In the genomic region with DNA sequence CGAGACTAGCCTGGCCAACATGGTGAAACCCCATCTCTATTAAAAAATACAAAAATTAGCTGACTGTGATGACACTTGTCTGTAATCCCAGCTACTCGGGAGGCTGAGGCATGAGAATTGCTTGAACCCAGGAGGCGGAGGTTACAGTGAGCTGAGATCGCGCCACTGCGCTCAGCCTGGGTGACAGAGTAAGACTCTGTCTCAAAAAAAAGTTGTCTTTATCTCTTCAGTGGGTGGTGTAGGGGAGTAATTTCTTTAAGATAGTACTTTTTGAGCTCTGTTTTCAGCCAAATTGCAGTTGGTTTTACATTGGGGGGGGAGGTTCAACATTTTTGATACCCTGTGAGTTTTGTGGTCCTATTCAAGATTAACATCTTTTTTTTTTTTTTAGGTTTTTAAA, we compare ENCODE assay signal across 7 cellular contexts. TPM values are rescaled to one million over a fixed set of nuclear protein-coding genes. Genes with fewer than 3 reads are reported as not detected.
DNase-seq lines count a peak whose midpoint lies in the region; ATAC-seq, FAIRE-seq and TF ChIP-seq lines count a peak whose summit lies in the region.
"Not testable (repeated sequence)": the region's sequence is repeated elsewhere in the genome, so short reads cannot be mapped to it uniquely, and the experiment has no call there.

No MANE protein-coding gene starts in this region.

- not testable (repeated sequence) for H3K36me3 ChIP-seq in CD8-positive, alpha-beta T cell (ENCODE audit: insufficient read depth, low read length); parathyroid adenoma (ENCODE audit: control insufficient read depth, insufficient read depth, low read length)
- H3K36me3 ChIP-seq in Karpas-422 (ENCODE audit: insufficient read depth, low read length): peaks cover 32% of the 10 kb centered on the region; the same call in 1 of the 2 replicates
- H3K36me3 ChIP-seq in K562 (ENCODE audit: control insufficient read depth, insufficient read depth, low read length): peaks cover 73% of the 10 kb centered on the region

- TF ChIP-seq EP300 in K562 (IDR thresholded peaks at IDR 0.05; ENCODE audit: low read length): not testable (repeated sequence)

- H3K27ac Mint-ChIP-seq in CD8-positive, alpha-beta T cell: peak overlapping the region; percentile 52
- H3K27ac Mint-ChIP-seq in T-helper 17 cell: peak overlapping the region; percentile 72
- peak overlapping the region; percentile 8 to 47 for H3K27ac Mint-ChIP-seq in effector memory CD8-positive, alpha-beta T cell
- peak overlapping the region in 5 of 6 donors; percentile 15 to 92 (median 26) for H3K27ac Mint-ChIP-seq in naive B cell

- in situ Hi-C loops in K562 (cut with MboI): not testable (repeated sequence)

- not testable (repeated sequence) for ATAC-seq in CD8-positive, alpha-beta T cell; T-helper 17 cell; effector memory CD8-positive, alpha-beta T cell (replicated peaks); naive B cell (ENCODE audit: low read depth in 2 of 2)
- ATAC-seq in K562: peak; percentile 67

- not testable (repeated sequence) for H3K9me1 ChIP-seq in K562 (ENCODE audit: control insufficient read depth, insufficient read depth, low read length)

- not testable (repeated sequence) for H3K4me3 ChIP-seq in CD8-positive, alpha-beta T cell (ENCODE audit: low read depth, low read length); Karpas-422 (ENCODE audit: low read length); K562; parathyroid adenoma (ENCODE audit: low read depth, low read length)

- H3K9me2 ChIP-seq in Karpas-422 (replicated peaks; ENCODE audit: insufficient read depth, low read length): not testable (repeated sequence)

- H3K4me1 ChIP-seq in CD8-positive, alpha-beta T cell (ENCODE audit: insufficient read depth, low read length): peaks cover 13% of the 10 kb centered on the region
- H3K4me1 ChIP-seq in Karpas-422 (ENCODE audit: low read length) (peaks cover 58% of the 10 kb centered on the region), K562 (replicated peaks in 1 of 2; ENCODE audit: control insufficient read depth in 2 of 2, insufficient read depth in 2 of 2, low read length in 2 of 2) (peaks cover 8 to 45% of the 10 kb centered on the region in 2 experiments; a peak in 4 of 5 replicates), parathyroid adenoma (peaks cover 17% of the 10 kb centered on the region)

- not testable (repeated sequence) for H3K9ac ChIP-seq in Karpas-422 (ENCODE audit: low read length); K562 (ENCODE audit: insufficient read depth in 1 of 2, low read depth in 2 of 2, low read length in 2 of 2); parathyroid adenoma

- not testable (repeated sequence) for H3K4me2 ChIP-seq in Karpas-422 (ENCODE audit: low read depth, low read length, poor library complexity, severe bottlenecking); K562 (ENCODE audit: insufficient read depth, low read length); parathyroid adenoma (ENCODE audit: low read length)

- peaks cover 100% of the 10 kb centered on the region for H3K79me2 ChIP-seq in Karpas-422 (ENCODE audit: low read length)
- peaks cover 99% of the 10 kb centered on the region for H3K79me2 ChIP-seq in K562 (ENCODE audit: control insufficient read depth, insufficient read depth, low read length)
- H3K79me2 ChIP-seq in parathyroid adenoma: peaks cover 19% of the 10 kb centered on the region

- TF ChIP-seq RAD21 in K562 (CRISPR knock-in tag; conservative IDR thresholded peaks at IDR 0.05 in 1 of 2, IDR thresholded peaks at IDR 0.05 in 1 of 2): not testable (repeated sequence)

- H3K27me3 Mint-ChIP-seq in CD8-positive, alpha-beta T cell (ENCODE audit: low read depth); T-helper 17 cell; effector memory CD8-positive, alpha-beta T cell; naive B cell: not testable (repeated sequence)

- not testable (repeated sequence) for FAIRE-seq in K562 (lab: Jason Lieb, UNC)

- H3K27me3 ChIP-seq in CD8-positive, alpha-beta T cell (ENCODE audit: insufficient read depth, low read length); Karpas-422 (ENCODE audit: low read length); K562 (ENCODE audit: control insufficient read depth in 2 of 2, insufficient read depth in 2 of 2, low read length in 2 of 2); parathyroid adenoma (ENCODE audit: control insufficient read depth, insufficient read depth, low read length): not testable (repeated sequence)

- not testable (repeated sequence) for H2AFZ ChIP-seq in Karpas-422 (ENCODE audit: low read length); K562 (ENCODE audit: low read depth, low read length); parathyroid adenoma

- TF ChIP-seq POLR2A in K562 (conservative IDR thresholded peaks at IDR 0.05): not testable (repeated sequence)

- not testable (repeated sequence) for H3K9me3 Mint-ChIP-seq in CD8-positive, alpha-beta T cell; effector memory CD8-positive, alpha-beta T cell; naive B cell

- not testable (repeated sequence) for BruUV-seq in K562 (replicated peaks; lab: Mats Ljungman, UMichigan)

- 35% methylated on average over 6 of the region's 6 CpGs for WGBS in K562 (ENCODE audit: insufficient coverage, low coverage, missing lambda C conversion rate)

- not testable (repeated sequence) for H3K27ac ChIP-seq in CD8-positive, alpha-beta T cell (ENCODE audit: low read depth, low read length); K562 (ENCODE audit: extremely low read depth, low read depth, low read length)
- H3K27ac ChIP-seq in Karpas-422 (ENCODE audit: low read length): peak overlapping the region; percentile 19; the same call in 1 of the 2 replicates
- H3K27ac ChIP-seq in parathyroid adenoma: peak overlapping the region; percentile 86

- DNase-seq in CD8-positive, alpha-beta T cell; Karpas-422; T-helper 17 cell; K562 (ENCODE audit: extremely low read depth in 1 of 4, low spot score in 3 of 4); effector memory CD8-positive, alpha-beta T cell; naive B cell: not testable (repeated sequence)

- peaks cover 66% of the 10 kb centered on the region for H3K36me3 Mint-ChIP-seq in CD8-positive, alpha-beta T cell
- not testable (repeated sequence) for H3K36me3 Mint-ChIP-seq in T-helper 17 cell (ENCODE audit: low read depth)
- peaks cover 23% of the 10 kb centered on the region for H3K36me3 Mint-ChIP-seq in effector memory CD8-positive, alpha-beta T cell (ENCODE audit: insufficient read depth)
- H3K36me3 Mint-ChIP-seq in naive B cell: peaks cover 10 to 17% of the 10 kb centered on the region in 2 donors

- intact Hi-C loops in CD8-positive, alpha-beta T cell (cut with DNase I, micrococcal nuclease); K562 (cut with micrococcal nuclease): not testable (repeated sequence)

- CTCF ChIA-PET in CD8-positive, alpha-beta T cell (lab: Charles Lee): interaction anchor here (0.5 to 1.4 kb wide), 3 partner anchors 62 to 262 kb away, joined by 3 to 5 read pairs (median 3); no protein-coding TSS in a partner anchor
- CTCF ChIA-PET in K562 (lab: Yijun Ruan, JAX; ENCODE audit: low intra/inter-chr PET ratio): not testable (repeated sequence)

- POLR2A ChIA-PET in CD8-positive, alpha-beta T cell (lab: Charles Lee): interaction anchor here (0.5 to 1.3 kb wide), 2 partner anchors 16 to 1457 kb away, joined by 3 read pairs; no protein-coding TSS in a partner anchor
- POLR2A ChIA-PET in K562 (lab: Yijun Ruan, JAX): interaction anchor here (0.6 to 2.8 kb wide), 7 partner anchors 10 to 698 kb away, joined by 3 to 11 read pairs (median 3); a partner anchor contains a TSS

- not testable (repeated sequence) for H3K4me3 Mint-ChIP-seq in CD8-positive, alpha-beta T cell; T-helper 17 cell
- peak overlapping the region in 1 of 2 donors; percentile 33 for H3K4me3 Mint-ChIP-seq in effector memory CD8-positive, alpha-beta T cell
- peak overlapping the region in 1 of 8 donors; percentile 76 for H3K4me3 Mint-ChIP-seq in naive B cell

- H3K9me3 ChIP-seq in CD8-positive, alpha-beta T cell (ENCODE audit: low read length); Karpas-422 (ENCODE audit: low read length); T-helper 17 cell (ENCODE audit: control insufficient read depth, low read length, poor library complexity, severe bottlenecking); K562 (replicated peaks; ENCODE audit: control insufficient read depth, insufficient read depth, low read depth, low read length); parathyroid adenoma (ENCODE audit: control insufficient read depth, low read length): not testable (repeated sequence)

- peaks cover 75% of the 10 kb centered on the region for H3K4me1 Mint-ChIP-seq in CD8-positive, alpha-beta T cell (ENCODE audit: low read depth)
- H3K4me1 Mint-ChIP-seq in T-helper 17 cell (peaks cover 68% of the 10 kb centered on the region), naive B cell (peaks cover 56 to 85% (median 81%) of the 10 kb centered on the region in 3 donors)
- peaks cover 50 to 80% of the 10 kb centered on the region in 2 donors for H3K4me1 Mint-ChIP-seq in effector memory CD8-positive, alpha-beta T cell (ENCODE audit: low read depth in 2 of 2)

- not testable (repeated sequence) for H4K20me1 ChIP-seq in Karpas-422 (ENCODE audit: insufficient read depth, low read depth, low read length)
- peaks cover 37% of the 10 kb centered on the region for H4K20me1 ChIP-seq in K562 (replicated peaks; ENCODE audit: control insufficient read depth, insufficient read depth, low read length)

- not testable (repeated sequence) for TF ChIP-seq CTCF in CD8-positive, alpha-beta T cell (IDR thresholded peaks at IDR 0.05); K562 (IDR thresholded peaks at IDR 0.05 in 2 of 3, conservative IDR thresholded peaks at IDR 0.05 in 1 of 3; ENCODE audit: insufficient read depth in 2 of 3, low read depth in 1 of 3, low read length in 3 of 3); parathyroid adenoma (IDR thresholded peaks at IDR 0.05)

RNA-seq across cellular contexts. Expression of a gene that starts 11.1 kb away (rescaled TPM):
- 10 to 100 TPM; 38.1 to 42.3 TPM for total RNA-seq in CD8-positive, alpha-beta T cell
- 33.2 and 91.5 TPM in 2 replicates for total RNA-seq in Karpas-422 (2014; rRNA removed; shearing (Covaris generic); ENCODE audit: low replicate concordance)
- total RNA-seq in T-helper 17 cell (10 to 100 TPM; 63.7 to 87.0 TPM), K562 (2014; rRNA removed) (38.2 and 136 TPM in 2 replicates), K562 (2014; rRNA removed; fragmentation: Illumina TruSeq; extraction: Trizol) (55.0 and 65.9 TPM in 2 replicates), K562 (2015; rRNA removed; fragmentation: Illumina TruSeq; extraction: Trizol) (63.2 and 75.5 TPM in 2 replicates), K562 (2021) (150 and 172 TPM in 2 replicates)
- total RNA-seq in K562 (2011; cell fraction: chromatin; rRNA removed; ENCODE audit: low replicate concordance): 48.6 and 86.8 TPM in 2 replicates
- 24.1 and 36.7 TPM in 2 replicates for total RNA-seq in K562 (2011; cell fraction: nucleolus; rRNA removed)
- total RNA-seq in K562 (2011; cell fraction: nucleoplasm; rRNA removed): 85.9 and 113 TPM in 2 replicates
- polyA plus RNA-seq in K562 (2011; rRNA removed) (148 and 250 TPM in 2 replicates), K562 (2014; fragmentation: Illumina TruSeq; extraction: Trizol) (126 and 193 TPM in 2 replicates), K562 (2014; fragmentation: Nextera tagmentation; extraction: Ambion mirVana) (100 to 1,000 TPM; 372 to 458 TPM), K562 (2014; rRNA removed) (208 and 334 TPM in 2 replicates), naive B cell (ENCODE audit: low read depth in 6 of 6) (100 to 1,000 TPM; 198 to 302 (median 265) TPM)
- 42.4 and 102 TPM in 2 replicates for polyA plus RNA-seq in K562 (2011; cell fraction: cytosol; rRNA removed)
- 15.7 and 31.6 TPM in 2 replicates for polyA plus RNA-seq in K562 (2011; cell fraction: nucleus; rRNA removed)
- polyA plus RNA-seq in K562 (2012): 161 and 178 TPM in 2 replicates
- polyA minus RNA-seq in K562 (2011; rRNA and poly(A)+ RNA removed): 73.3 and 74.6 TPM in 2 replicates
- polyA minus RNA-seq in K562 (2011; cell fraction: cytosol; rRNA and poly(A)+ RNA removed): 21.6 and 30.6 TPM in 2 replicates
- 19.5 and 28.1 TPM in 2 replicates for polyA minus RNA-seq in K562 (2011; cell fraction: nucleus; rRNA and poly(A)+ RNA removed)

RNA-seq across cellular contexts. Expression of a gene that starts 11.2 kb away (rescaled TPM):
- 10 to 100 TPM; 19.2 to 20.9 TPM for total RNA-seq in CD8-positive, alpha-beta T cell
- 29.7 and 56.3 TPM in 2 replicates for total RNA-seq in Karpas-422 (2014; rRNA removed; shearing (Covaris generic); ENCODE audit: low replicate concordance)
- total RNA-seq in T-helper 17 cell (10 to 100 TPM; 10.1 to 16.3 TPM), K562 (2014; rRNA removed) (18.3 and 20.1 TPM in 2 replicates), K562 (2014; rRNA removed; fragmentation: Illumina TruSeq; extraction: Trizol) (12.8 and 15.9 TPM in 2 replicates), K562 (2015; rRNA removed; fragmentation: Illumina TruSeq; extraction: Trizol) (16.0 and 18.0 TPM in 2 replicates), K562 (2021) (20.6 and 22.5 TPM in 2 replicates)
- 113 and 146 TPM in 2 replicates for total RNA-seq in K562 (2011; cell fraction: chromatin; rRNA removed; ENCODE audit: low replicate concordance)
- 45.7 and 54.9 TPM in 2 replicates for total RNA-seq in K562 (2011; cell fraction: nucleolus; rRNA removed)
- 74.1 and 109 TPM in 2 replicates for total RNA-seq in K562 (2011; cell fraction: nucleoplasm; rRNA removed)
- polyA plus RNA-seq in K562 (2011; rRNA removed) (16.0 and 21.2 TPM in 2 replicates), K562 (2014; fragmentation: Illumina TruSeq; extraction: Trizol) (17.1 and 18.0 TPM in 2 replicates), K562 (2014; fragmentation: Nextera tagmentation; extraction: Ambion mirVana) (1 to 10 TPM; 5.0 to 8.9 TPM), K562 (2014; rRNA removed) (10.3 and 11.6 TPM in 2 replicates), naive B cell (ENCODE audit: low read depth in 6 of 6) (10 to 100 TPM in 3 of 6 donors, 1 to 10 TPM in 2, under 1 TPM in 1; 0.32 to 15.6 (median 10.0) TPM)
- 12.9 and 14.1 TPM in 2 replicates for polyA plus RNA-seq in K562 (2011; cell fraction: cytosol; rRNA removed)
- polyA plus RNA-seq in K562 (2011; cell fraction: nucleus; rRNA removed): 24.3 and 38.6 TPM in 2 replicates
- polyA plus RNA-seq in K562 (2012): 15.9 and 18.1 TPM in 2 replicates
- polyA minus RNA-seq in K562 (2011; rRNA and poly(A)+ RNA removed): 30.6 and 35.3 TPM in 2 replicates
- 17.0 and 23.7 TPM in 2 replicates for polyA minus RNA-seq in K562 (2011; cell fraction: cytosol; rRNA and poly(A)+ RNA removed)
- polyA minus RNA-seq in K562 (2011; cell fraction: nucleus; rRNA and poly(A)+ RNA removed): 27.5 and 42.0 TPM in 2 replicates

RNA-seq across cellular contexts. Expression of a gene that starts 28.6 kb away (rescaled TPM):
- 10 to 100 TPM in 1 of 2 experiments, 1 to 10 TPM in 1; 9.6 to 10.7 TPM for total RNA-seq in CD8-positive, alpha-beta T cell
- 103 and 133 TPM in 2 replicates for total RNA-seq in Karpas-422 (2014; rRNA removed; shearing (Covaris generic); ENCODE audit: low replicate concordance)
- 10 to 100 TPM; 10.7 to 11.3 TPM for total RNA-seq in T-helper 17 cell
- total RNA-seq in K562 (2011; cell fraction: chromatin; rRNA removed; ENCODE audit: low replicate concordance): 58.7 and 76.5 TPM in 2 replicates
- total RNA-seq in K562 (2011; cell fraction: nucleolus; rRNA removed): 46.5 and 50.9 TPM in 2 replicates
- total RNA-seq in K562 (2011; cell fraction: nucleoplasm; rRNA removed): 48.2 and 59.5 TPM in 2 replicates
- 35.0 and 36.7 TPM in 2 replicates for total RNA-seq in K562 (2014; rRNA removed)
- total RNA-seq in K562 (2014; rRNA removed; fragmentation: Illumina TruSeq; extraction: Trizol): 28.3 and 31.1 TPM in 2 replicates
- 36.5 and 41.3 TPM in 2 replicates for total RNA-seq in K562 (2015; rRNA removed; fragmentation: Illumina TruSeq; extraction: Trizol)
- total RNA-seq in K562 (2021): 32.6 and 33.6 TPM in 2 replicates
- 35.1 and 35.7 TPM in 2 replicates for polyA plus RNA-seq in K562 (2011; rRNA removed)
- 29.9 and 43.7 TPM in 2 replicates for polyA plus RNA-seq in K562 (2011; cell fraction: cytosol; rRNA removed)
- polyA plus RNA-seq in K562 (2011; cell fraction: nucleus; rRNA removed): 46.4 and 57.9 TPM in 2 replicates
- polyA plus RNA-seq in K562 (2012): 20.4 and 20.5 TPM in 2 replicates
- 27.9 and 28.6 TPM in 2 replicates for polyA plus RNA-seq in K562 (2014; fragmentation: Illumina TruSeq; extraction: Trizol)
- 1 to 10 TPM; 6.2 to 7.2 TPM for polyA plus RNA-seq in K562 (2014; fragmentation: Nextera tagmentation; extraction: Ambion mirVana)
- polyA plus RNA-seq in K562 (2014; rRNA removed): 25.5 and 26.9 TPM in 2 replicates
- 51.0 and 55.8 TPM in 2 replicates for polyA minus RNA-seq in K562 (2011; rRNA and poly(A)+ RNA removed)
- 32.6 and 35.1 TPM in 2 replicates for polyA minus RNA-seq in K562 (2011; cell fraction: cytosol; rRNA and poly(A)+ RNA removed)
- polyA minus RNA-seq in K562 (2011; cell fraction: nucleus; rRNA and poly(A)+ RNA removed): 32.7 and 43.7 TPM in 2 replicates
- 1 to 10 TPM; 1.6 to 4.3 (median 3.0) TPM for polyA plus RNA-seq in naive B cell (ENCODE audit: low read depth in 6 of 6)
